Comparison of ENCODE assay signal across 2 cellular contexts in genomic region chr11:22734628-22735345, GRCh38.
TF ChIP-seq lines count a peak whose summit lies in the region.

No MANE protein-coding gene starts in this region.

TF ChIP-seq in GM23338, 12 proteins besides CTCF, POLR2A, EP300 and RAD21:
- TF ChIP-seq, protein P1, sequence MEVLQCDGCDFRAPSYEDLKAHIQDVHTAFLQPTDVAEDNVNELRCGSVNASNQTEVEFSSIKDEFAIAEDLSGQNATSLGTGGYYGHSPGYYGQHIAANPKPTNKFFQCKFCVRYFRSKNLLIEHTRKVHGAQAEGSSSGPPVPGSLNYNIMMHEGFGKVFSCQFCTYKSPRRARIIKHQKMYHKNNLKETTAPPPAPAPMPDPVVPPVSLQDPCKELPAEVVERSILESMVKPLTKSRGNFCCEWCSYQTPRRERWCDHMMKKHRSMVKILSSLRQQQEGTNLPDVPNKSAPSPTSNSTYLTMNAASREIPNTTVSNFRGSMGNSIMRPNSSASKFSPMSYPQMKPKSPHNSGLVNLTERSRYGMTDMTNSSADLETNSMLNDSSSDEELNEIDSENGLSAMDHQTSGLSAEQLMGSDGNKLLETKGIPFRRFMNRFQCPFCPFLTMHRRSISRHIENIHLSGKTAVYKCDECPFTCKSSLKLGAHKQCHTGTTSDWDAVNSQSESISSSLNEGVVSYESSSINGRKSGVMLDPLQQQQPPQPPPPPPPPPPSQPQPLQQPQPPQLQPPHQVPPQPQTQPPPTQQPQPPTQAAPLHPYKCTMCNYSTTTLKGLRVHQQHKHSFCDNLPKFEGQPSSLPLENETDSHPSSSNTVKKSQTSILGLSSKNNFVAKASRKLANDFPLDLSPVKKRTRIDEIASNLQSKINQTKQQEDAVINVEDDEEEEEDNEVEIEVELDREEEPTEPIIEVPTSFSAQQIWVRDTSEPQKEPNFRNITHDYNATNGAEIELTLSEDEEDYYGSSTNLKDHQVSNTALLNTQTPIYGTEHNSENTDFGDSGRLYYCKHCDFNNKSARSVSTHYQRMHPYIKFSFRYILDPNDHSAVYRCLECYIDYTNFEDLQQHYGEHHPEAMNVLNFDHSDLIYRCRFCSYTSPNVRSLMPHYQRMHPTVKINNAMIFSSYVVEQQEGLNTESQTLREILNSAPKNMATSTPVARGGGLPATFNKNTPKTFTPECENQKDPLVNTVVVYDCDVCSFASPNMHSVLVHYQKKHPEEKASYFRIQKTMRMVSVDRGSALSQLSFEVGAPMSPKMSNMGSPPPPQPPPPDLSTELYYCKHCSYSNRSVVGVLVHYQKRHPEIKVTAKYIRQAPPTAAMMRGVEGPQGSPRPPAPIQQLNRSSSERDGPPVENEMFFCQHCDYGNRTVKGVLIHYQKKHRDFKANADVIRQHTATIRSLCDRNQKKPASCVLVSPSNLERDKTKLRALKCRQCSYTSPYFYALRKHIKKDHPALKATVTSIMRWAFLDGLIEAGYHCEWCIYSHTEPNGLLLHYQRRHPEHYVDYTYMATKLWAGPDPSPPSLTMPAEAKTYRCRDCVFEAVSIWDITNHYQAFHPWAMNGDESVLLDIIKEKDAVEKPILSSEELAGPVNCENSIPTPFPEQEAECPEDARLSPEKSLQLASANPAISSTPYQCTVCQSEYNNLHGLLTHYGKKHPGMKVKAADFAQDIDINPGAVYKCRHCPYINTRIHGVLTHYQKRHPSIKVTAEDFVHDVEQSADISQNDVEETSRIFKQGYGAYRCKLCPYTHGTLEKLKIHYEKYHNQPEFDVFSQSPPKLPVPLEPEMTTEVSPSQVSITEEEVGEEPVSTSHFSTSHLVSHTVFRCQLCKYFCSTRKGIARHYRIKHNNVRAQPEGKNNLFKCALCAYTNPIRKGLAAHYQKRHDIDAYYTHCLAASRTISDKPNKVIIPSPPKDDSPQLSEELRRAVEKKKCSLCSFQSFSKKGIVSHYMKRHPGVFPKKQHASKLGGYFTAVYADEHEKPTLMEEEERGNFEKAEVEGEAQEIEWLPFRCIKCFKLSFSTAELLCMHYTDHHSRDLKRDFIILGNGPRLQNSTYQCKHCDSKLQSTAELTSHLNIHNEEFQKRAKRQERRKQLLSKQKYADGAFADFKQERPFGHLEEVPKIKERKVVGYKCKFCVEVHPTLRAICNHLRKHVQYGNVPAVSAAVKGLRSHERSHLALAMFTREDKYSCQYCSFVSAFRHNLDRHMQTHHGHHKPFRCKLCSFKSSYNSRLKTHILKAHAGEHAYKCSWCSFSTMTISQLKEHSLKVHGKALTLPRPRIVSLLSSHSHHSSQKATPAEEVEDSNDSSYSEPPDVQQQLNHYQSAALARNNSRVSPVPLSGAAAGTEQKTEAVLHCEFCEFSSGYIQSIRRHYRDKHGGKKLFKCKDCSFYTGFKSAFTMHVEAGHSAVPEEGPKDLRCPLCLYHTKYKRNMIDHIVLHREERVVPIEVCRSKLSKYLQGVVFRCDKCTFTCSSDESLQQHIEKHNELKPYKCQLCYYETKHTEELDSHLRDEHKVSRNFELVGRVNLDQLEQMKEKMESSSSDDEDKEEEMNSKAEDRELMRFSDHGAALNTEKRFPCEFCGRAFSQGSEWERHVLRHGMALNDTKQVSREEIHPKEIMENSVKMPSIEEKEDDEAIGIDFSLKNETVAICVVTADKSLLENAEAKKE (CRISPR knock-in tag; IDR thresholded peaks at IDR 0.05) = no peak
- TF ChIP-seq EZH2 (IDR thresholded peaks at IDR 0.05; ENCODE audit: low read depth, unreplicated experiment) = no peak
- TF ChIP-seq NANOG (IDR thresholded peaks at IDR 0.05; ENCODE audit: borderline replicate concordance) = no peak
- no peak for TF ChIP-seq REST (IDR thresholded peaks at IDR 0.05; ENCODE audit: unreplicated experiment)
- no peak for TF ChIP-seq EZH2phosphoT487 (IDR thresholded peaks at IDR 0.05; ENCODE audit: unreplicated experiment)
- TF ChIP-seq, protein P2, sequence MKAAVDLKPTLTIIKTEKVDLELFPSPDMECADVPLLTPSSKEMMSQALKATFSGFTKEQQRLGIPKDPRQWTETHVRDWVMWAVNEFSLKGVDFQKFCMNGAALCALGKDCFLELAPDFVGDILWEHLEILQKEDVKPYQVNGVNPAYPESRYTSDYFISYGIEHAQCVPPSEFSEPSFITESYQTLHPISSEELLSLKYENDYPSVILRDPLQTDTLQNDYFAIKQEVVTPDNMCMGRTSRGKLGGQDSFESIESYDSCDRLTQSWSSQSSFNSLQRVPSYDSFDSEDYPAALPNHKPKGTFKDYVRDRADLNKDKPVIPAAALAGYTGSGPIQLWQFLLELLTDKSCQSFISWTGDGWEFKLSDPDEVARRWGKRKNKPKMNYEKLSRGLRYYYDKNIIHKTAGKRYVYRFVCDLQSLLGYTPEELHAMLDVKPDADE (IDR thresholded peaks at IDR 0.05) = no peak
- TF ChIP-seq POLR2AphosphoS5 (IDR thresholded peaks at IDR 0.05; ENCODE audit: low read depth) = no peak
- no peak for TF ChIP-seq STAT1 (IDR thresholded peaks at IDR 0.05; ENCODE audit: unreplicated experiment)
- no peak for TF ChIP-seq CREB1 (CRISPR knock-in tag; IDR thresholded peaks at IDR 0.05; ENCODE audit: low read depth)
- TF ChIP-seq ZNF114 (CRISPR knock-in tag; IDR thresholded peaks at IDR 0.05) = no peak
- TF ChIP-seq ZNF331 (CRISPR knock-in tag; IDR thresholded peaks at IDR 0.05; ENCODE audit: low read depth) = no peak
- TF ChIP-seq JUNB (IDR thresholded peaks at IDR 0.05; ENCODE audit: unreplicated experiment) = no peak

TF ChIP-seq in GM12878, 131 proteins besides CTCF, POLR2A, EP300 and RAD21:
- no peak for TF ChIP-seq ASH2L (IDR thresholded peaks at IDR 0.05; ENCODE audit: borderline replicate concordance, low read depth)
- no peak for TF ChIP-seq E2F8 (IDR thresholded peaks at IDR 0.05; ENCODE audit: low read depth, partially characterized antibody)
